Comparison of ENCODE assay signal across 1 cellular context in the genomic region with DNA sequence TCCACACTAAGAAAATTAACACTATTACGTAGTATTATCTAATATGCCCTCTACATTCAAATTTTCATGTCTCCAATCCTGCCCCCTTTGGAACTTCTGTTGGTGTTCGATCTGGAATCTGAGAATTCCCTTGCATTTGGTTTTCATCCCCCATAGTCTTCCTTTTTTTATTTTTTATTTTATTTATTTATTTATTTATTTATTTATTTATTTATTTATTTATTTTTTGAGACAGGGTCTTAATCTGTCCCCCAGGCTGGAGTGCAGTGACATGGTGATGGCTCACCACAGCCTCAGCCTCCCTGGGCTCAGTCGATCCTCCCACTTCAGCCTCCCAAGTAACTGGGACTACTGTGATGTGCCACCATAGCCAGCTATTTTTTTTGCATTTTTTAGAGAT.
TF ChIP-seq lines count a peak whose summit lies in the region.

No MANE protein-coding gene starts in this region.

TF ChIP-seq in HEK293, 187 proteins besides CTCF, POLR2A, EP300 and RAD21 (continued from another document):
- TF ChIP-seq, protein P1, sequence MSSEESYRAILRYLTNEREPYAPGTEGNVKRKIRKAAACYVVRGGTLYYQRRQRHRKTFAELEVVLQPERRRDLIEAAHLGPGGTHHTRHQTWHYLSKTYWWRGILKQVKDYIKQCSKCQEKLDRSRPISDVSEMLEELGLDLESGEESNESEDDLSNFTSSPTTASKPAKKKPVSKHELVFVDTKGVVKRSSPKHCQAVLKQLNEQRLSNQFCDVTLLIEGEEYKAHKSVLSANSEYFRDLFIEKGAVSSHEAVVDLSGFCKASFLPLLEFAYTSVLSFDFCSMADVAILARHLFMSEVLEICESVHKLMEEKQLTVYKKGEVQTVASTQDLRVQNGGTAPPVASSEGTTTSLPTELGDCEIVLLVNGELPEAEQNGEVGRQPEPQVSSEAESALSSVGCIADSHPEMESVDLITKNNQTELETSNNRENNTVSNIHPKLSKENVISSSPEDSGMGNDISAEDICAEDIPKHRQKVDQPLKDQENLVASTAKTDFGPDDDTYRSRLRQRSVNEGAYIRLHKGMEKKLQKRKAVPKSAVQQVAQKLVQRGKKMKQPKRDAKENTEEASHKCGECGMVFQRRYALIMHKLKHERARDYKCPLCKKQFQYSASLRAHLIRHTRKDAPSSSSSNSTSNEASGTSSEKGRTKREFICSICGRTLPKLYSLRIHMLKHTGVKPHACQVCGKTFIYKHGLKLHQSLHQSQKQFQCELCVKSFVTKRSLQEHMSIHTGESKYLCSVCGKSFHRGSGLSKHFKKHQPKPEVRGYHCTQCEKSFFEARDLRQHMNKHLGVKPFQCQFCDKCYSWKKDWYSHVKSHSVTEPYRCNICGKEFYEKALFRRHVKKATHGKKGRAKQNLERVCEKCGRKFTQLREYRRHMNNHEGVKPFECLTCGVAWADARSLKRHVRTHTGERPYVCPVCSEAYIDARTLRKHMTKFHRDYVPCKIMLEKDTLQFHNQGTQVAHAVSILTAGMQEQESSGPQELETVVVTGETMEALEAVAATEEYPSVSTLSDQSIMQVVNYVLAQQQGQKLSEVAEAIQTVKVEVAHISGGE (tag by site-specific recombination; conservative IDR thresholded peaks at IDR 0.05; ENCODE audit: low read depth): peak; percentile 88
- TF ChIP-seq ZNF629 (tag by site-specific recombination; IDR thresholded peaks at IDR 0.05) (peak; percentile 38; the same call in 1 of the 2 replicates), ZNF555 (tag by site-specific recombination; conservative IDR thresholded peaks at IDR 0.05) (peak; percentile 94), ZNF202 (tag by site-specific recombination; IDR thresholded peaks at IDR 0.05; ENCODE audit: borderline replicate concordance) (peak; percentile 31; the same call in 1 of the 2 replicates), ZNF354C (tag by site-specific recombination; IDR thresholded peaks at IDR 0.05; ENCODE audit: borderline replicate concordance, low read depth) (peak; percentile 84; the same call in 1 of the 2 replicates), ZNF768 (tag by site-specific recombination; IDR thresholded peaks at IDR 0.05) (no peak), ZSCAN30 (tag by site-specific recombination; IDR thresholded peaks at IDR 0.05) (no peak), HIC1 (tag by site-specific recombination; IDR thresholded peaks at IDR 0.05) (no peak), GLI4 (tag by site-specific recombination; IDR thresholded peaks at IDR 0.05) (no peak), ZNF791 (tag by site-specific recombination; IDR thresholded peaks at IDR 0.05) (0 out of 2 replicates have a peak, but pooled peaks have one; percentile 33), ZNF560 (tag by site-specific recombination; IDR thresholded peaks at IDR 0.05; ENCODE audit: borderline replicate concordance) (0 out of 2 replicates have a peak, but pooled peaks have one; percentile 51), ZNF366 (tag by site-specific recombination; conservative IDR thresholded peaks at IDR 0.05) (no peak), ZNF701 (tag by site-specific recombination; IDR thresholded peaks at IDR 0.05) (no peak), ZBTB7A (tag by site-specific recombination; IDR thresholded peaks at IDR 0.05; ENCODE audit: low read depth) (no peak), REPIN1 (tag by site-specific recombination; IDR thresholded peaks at IDR 0.05; ENCODE audit: low read depth) (no peak), ZNF223 (tag by site-specific recombination; IDR thresholded peaks at IDR 0.05) (no peak), ZNF658 (tag by site-specific recombination; IDR thresholded peaks at IDR 0.05) (no peak), YY1 (tag by site-specific recombination; IDR thresholded peaks at IDR 0.05) (no peak), ZNF654 (tag by site-specific recombination; IDR thresholded peaks at IDR 0.05; ENCODE audit: low read depth) (peak; percentile 31), ZNF48 (tag by site-specific recombination; IDR thresholded peaks at IDR 0.05) (no peak), ZEB2 (tag by site-specific recombination; IDR thresholded peaks at IDR 0.05) (no peak), ZFHX2 (tag by site-specific recombination; conservative IDR thresholded peaks at IDR 0.05) (no peak), GFI1B (tag by site-specific recombination; IDR thresholded peaks at IDR 0.05) (no peak), ZBTB1 (tag by site-specific recombination; IDR thresholded peaks at IDR 0.05) (no peak), ZNF280D (tag by site-specific recombination; IDR thresholded peaks at IDR 0.05) (no peak), BCL11B (tag by site-specific recombination; IDR thresholded peaks at IDR 0.05; ENCODE audit: low read depth) (no peak), ZNF600 (tag by site-specific recombination; IDR thresholded peaks at IDR 0.05) (no peak), YY2 (tag by site-specific recombination; IDR thresholded peaks at IDR 0.05) (no peak), ZFP41 (tag by site-specific recombination; IDR thresholded peaks at IDR 0.05; ENCODE audit: borderline replicate concordance) (no peak), ZNF433 (tag by site-specific recombination; IDR thresholded peaks at IDR 0.05; ENCODE audit: low read depth) (0 out of 2 replicates have a peak, but pooled peaks have one; percentile 34)
- TF ChIP-seq, protein P2, sequence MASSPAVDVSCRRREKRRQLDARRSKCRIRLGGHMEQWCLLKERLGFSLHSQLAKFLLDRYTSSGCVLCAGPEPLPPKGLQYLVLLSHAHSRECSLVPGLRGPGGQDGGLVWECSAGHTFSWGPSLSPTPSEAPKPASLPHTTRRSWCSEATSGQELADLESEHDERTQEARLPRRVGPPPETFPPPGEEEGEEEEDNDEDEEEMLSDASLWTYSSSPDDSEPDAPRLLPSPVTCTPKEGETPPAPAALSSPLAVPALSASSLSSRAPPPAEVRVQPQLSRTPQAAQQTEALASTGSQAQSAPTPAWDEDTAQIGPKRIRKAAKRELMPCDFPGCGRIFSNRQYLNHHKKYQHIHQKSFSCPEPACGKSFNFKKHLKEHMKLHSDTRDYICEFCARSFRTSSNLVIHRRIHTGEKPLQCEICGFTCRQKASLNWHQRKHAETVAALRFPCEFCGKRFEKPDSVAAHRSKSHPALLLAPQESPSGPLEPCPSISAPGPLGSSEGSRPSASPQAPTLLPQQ (tag by site-specific recombination; IDR thresholded peaks at IDR 0.05): no peak
- TF ChIP-seq, protein P3, sequence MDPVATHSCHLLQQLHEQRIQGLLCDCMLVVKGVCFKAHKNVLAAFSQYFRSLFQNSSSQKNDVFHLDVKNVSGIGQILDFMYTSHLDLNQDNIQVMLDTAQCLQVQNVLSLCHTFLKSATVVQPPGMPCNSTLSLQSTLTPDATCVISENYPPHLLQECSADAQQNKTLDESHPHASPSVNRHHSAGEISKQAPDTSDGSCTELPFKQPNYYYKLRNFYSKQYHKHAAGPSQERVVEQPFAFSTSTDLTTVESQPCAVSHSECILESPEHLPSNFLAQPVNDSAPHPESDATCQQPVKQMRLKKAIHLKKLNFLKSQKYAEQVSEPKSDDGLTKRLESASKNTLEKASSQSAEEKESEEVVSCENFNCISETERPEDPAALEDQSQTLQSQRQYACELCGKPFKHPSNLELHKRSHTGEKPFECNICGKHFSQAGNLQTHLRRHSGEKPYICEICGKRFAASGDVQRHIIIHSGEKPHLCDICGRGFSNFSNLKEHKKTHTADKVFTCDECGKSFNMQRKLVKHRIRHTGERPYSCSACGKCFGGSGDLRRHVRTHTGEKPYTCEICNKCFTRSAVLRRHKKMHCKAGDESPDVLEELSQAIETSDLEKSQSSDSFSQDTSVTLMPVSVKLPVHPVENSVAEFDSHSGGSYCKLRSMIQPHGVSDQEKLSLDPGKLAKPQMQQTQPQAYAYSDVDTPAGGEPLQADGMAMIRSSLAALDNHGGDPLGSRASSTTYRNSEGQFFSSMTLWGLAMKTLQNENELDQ (tag by site-specific recombination; IDR thresholded peaks at IDR 0.05; ENCODE audit: low read depth): no peak
